ENCODE assay signal across 8 cellular contexts in genomic region chr9:70340572-70340971, GRCh38.
DNase-seq lines count a peak whose midpoint lies in the region; ATAC-seq, FAIRE-seq and TF ChIP-seq lines count a peak whose summit lies in the region.

No MANE protein-coding gene starts in this region.

- peak; percentile 77 for TF ChIP-seq CTCF in neural crest cell (conservative IDR thresholded peaks at IDR 0.05)

- no peaks in the 10 kb centered on the region for H3K9me3 Mint-ChIP-seq in neural crest cell

- no peak overlapping the region for H3K4me3 Mint-ChIP-seq in neural crest cell

- no peak overlapping the region for H3K27ac Mint-ChIP-seq in neural crest cell (ENCODE audit: unreplicated experiment)

- peaks cover 23% of the 10 kb centered on the region for H3K36me3 Mint-ChIP-seq in neural crest cell (ENCODE audit: low read depth)

- H3K4me1 Mint-ChIP-seq in neural crest cell: no peaks in the 10 kb centered on the region

- peak; percentile 98 for FAIRE-seq in colon (lab: Jason Lieb, UNC)

- ATAC-seq in HG03045 (IDR thresholded peaks at IDR 0.05; ENCODE audit: unreplicated experiment) (no peak), GM18907 (IDR thresholded peaks at IDR 0.05; ENCODE audit: unreplicated experiment) (no peak), left colon (no peak)

- DNase-seq in EH (ENCODE audit: low read depth): peak; percentile 53
- DNase-seq in MV-4-11 (lab: John Stamatoyannopoulos, UW): peak; percentile 11
- DNase-seq in neural crest cell (ENCODE audit: low read depth, low spot score): no peak
- DNase-seq in hypothalamus (lab: John Stamatoyannopoulos, UW): no peak
- no peak for DNase-seq in left colon

- no peaks in the 10 kb centered on the region for H3K27me3 Mint-ChIP-seq in neural crest cell (ENCODE audit: low read depth)

- intact Hi-C loops in left colon (cut with DNase I, micrococcal nuclease): no loop called here

Comparison
In these comparisons a context has a peak if more than half of its experiments do, and no peak if none do; other contexts are left out.
1. DNase-seq: peak in EH (single experiment) and MV-4-11 (single experiment); none in neural crest cell (single experiment), hypothalamus (0 of 51) and left colon (0 of 2).